Comparison of ENCODE assay signal across 19 cellular contexts in genomic region chr18:79693561-79694205, GRCh38. TPM values are rescaled to one million over a fixed set of nuclear protein-coding genes. Genes with fewer than 3 reads are reported as not detected.
A peak's percentile ranks its signal among the peaks of the same experiment; 100 is the strongest.
DNase-seq lines count a peak whose midpoint lies in the region; ATAC-seq and TF ChIP-seq lines count a peak whose summit lies in the region.
"Had no signal": no experiment of that assay in that cellular context is flagged by ENCODE, and none has a peak within 500 bp of the region (broad histone marks: within the 10 kb centered on the region; RNA-seq: fewer than 3 reads in every experiment).

No MANE protein-coding gene starts in this region.

- H3K9me3 Mint-ChIP-seq in nephron progenitor cell = no peaks in the 10 kb centered on the region
- H3K9me3 Mint-ChIP-seq: activated CD4-positive, alpha-beta memory T cell treated with anti-CD3 and anti-CD28 coated beads, Interleukin-2, amount 10 ng/mL, durations not matched to agents 7 days and 5 days; nephron had no signal

- H3K4me3 Mint-ChIP-seq in nephron progenitor cell = no peak overlapping the region
- H3K4me3 Mint-ChIP-seq: activated CD4-positive, alpha-beta memory T cell treated with anti-CD3 and anti-CD28 coated beads, Interleukin-2, amount 10 ng/mL, durations not matched to agents 7 days and 5 days; nephron had no signal

- no peak overlapping the region for H4K91ac ChIP-seq in trophoblast cell (ENCODE audit: low read depth, low read length)

- H3K4me1 ChIP-seq in HEK293 (ENCODE audit: control insufficient read depth, insufficient read depth, low read length) = 0 out of 2 replicates have a peak, but pooled peaks cover 2% of the 10 kb centered on the region
- peaks cover 0 to 11% (median 0%) of the 10 kb centered on the region in 9 donors for H3K4me1 ChIP-seq in heart right ventricle
- no peaks in the 10 kb centered on the region for H3K4me1 ChIP-seq in trophoblast cell (ENCODE audit: control insufficient read depth in 1 of 2, insufficient read depth in 2 of 2, low read length in 2 of 2)

- H3K36me3 Mint-ChIP-seq in nephron progenitor cell (ENCODE audit: low read depth) = peaks cover 10% of the 10 kb centered on the region

- H3K36me3 ChIP-seq in HEK293 (ENCODE audit: control insufficient read depth in 2 of 2, insufficient read depth in 1 of 2, low read length in 2 of 2) (peaks cover 0 to 21% of the 10 kb centered on the region in 2 experiments; a peak in 1 of 3 replicates), heart right ventricle (peaks cover 0 to 39% (median 16%) of the 10 kb centered on the region in 9 donors), trophoblast cell (ENCODE audit: control insufficient read depth in 1 of 2, insufficient read depth in 2 of 2, low read length in 2 of 2) (peaks cover 31 to 33% of the 10 kb centered on the region in 2 experiments)

- POLR2A ChIA-PET in HEK293 (lab: Yijun Ruan, JAX) = interaction anchor here (1.1 kb wide), 1 partner anchor 340 kb away, joined by 3 read pairs; no protein-coding TSS in a partner anchor

- H3K9me3 ChIP-seq in HEK293 (ENCODE audit: control insufficient read depth, insufficient read depth, low read depth, low read length) (no peaks in the 10 kb centered on the region), heart right ventricle (no peaks in the 10 kb centered on the region), trophoblast cell (ENCODE audit: insufficient read depth, low read depth, low read length) (no peaks in the 10 kb centered on the region)
- H3K9me3 ChIP-seq: esophagus muscularis mucosa, stomach had no signal

- H3K14ac ChIP-seq in trophoblast cell (ENCODE audit: low read length) = no peak overlapping the region

- H3K4me2 ChIP-seq in trophoblast cell (ENCODE audit: low read length) = no peak overlapping the region

- peaks cover 47% of the 10 kb centered on the region for H3K4me1 Mint-ChIP-seq in nephron progenitor cell

- H2BK120ac ChIP-seq in trophoblast cell (ENCODE audit: insufficient read depth, low read length, poor library complexity) = no peak overlapping the region

- 71 to 74% methylated on average over 29 to 31 of the region's 31 CpGs for WGBS in heart right ventricle, 2 donors
- no CpG with 5 or more reads among the region's 31 CpGs for WGBS in trophoblast cell (ENCODE audit: extremely low coverage, insufficient coverage, insufficient read length)

- H3K27ac Mint-ChIP-seq in nephron progenitor cell = peak overlapping the region; percentile 79
- H3K27ac Mint-ChIP-seq: activated CD4-positive, alpha-beta memory T cell treated with anti-CD3 and anti-CD28 coated beads, Interleukin-2, amount 10 ng/mL, durations not matched to agents 7 days and 5 days had no signal

- CTCF ChIA-PET in HEK293 (lab: Yijun Ruan, JAX) = no interaction called here

- ATAC-seq in heart right ventricle = peak; percentile 75 to 95 (median 87)
- no peak for ATAC-seq in HG03045 (IDR thresholded peaks at IDR 0.05; ENCODE audit: unreplicated experiment)

- DNase-seq in COR-L47 (lab: John Stamatoyannopoulos, UW) (peak; percentile 30), heart right ventricle (peak; percentile 43 to 67), nephron progenitor cell (no peak), trophoblast cell (no peak), NCI-H128 (lab: John Stamatoyannopoulos, UW; ENCODE audit: unreplicated experiment) (no peak), DMS153 treated with DMSO at 0.1 percent for 48 hours (lab: John Stamatoyannopoulos, UW; ENCODE audit: unreplicated experiment) (no peak)
- DNase-seq: activated CD4-positive, alpha-beta memory T cell treated with anti-CD3 and anti-CD28 coated beads, Interleukin-2, amount 10 ng/mL, durations not matched to agents 7 days and 5 days; DND-41; mesenchymal stem cell; NCI-H2029; NCI-H510A; SHP77 treated with DMSO at 0.1 percent for 48 hours; stomach had no signal

- no peak overlapping the region for H3K4ac ChIP-seq in trophoblast cell (ENCODE audit: low read depth, low read length)

- TF ChIP-seq CTCF in HEK293 (tag by site-specific recombination; IDR thresholded peaks at IDR 0.05) (no peak), heart right ventricle (IDR thresholded peaks at IDR 0.05) (no peak), nephron progenitor cell (IDR thresholded peaks at IDR 0.05) (no peak)

- no peaks in the 10 kb centered on the region for H3K27me3 Mint-ChIP-seq in nephron progenitor cell (ENCODE audit: low read depth, poor library complexity)
- H3K27me3 Mint-ChIP-seq: activated CD4-positive, alpha-beta memory T cell treated with anti-CD3 and anti-CD28 coated beads, Interleukin-2, amount 10 ng/mL, durations not matched to agents 7 days and 5 days had no signal

- no peaks in the 10 kb centered on the region for H3K27me3 ChIP-seq in heart right ventricle
- H3K27me3 ChIP-seq in trophoblast cell (ENCODE audit: insufficient read depth, low read length) = no peaks in the 10 kb centered on the region
- H3K27me3 ChIP-seq: cardiac muscle cell, esophagus muscularis mucosa, stomach had no signal

- no peak overlapping the region for H2BK5ac ChIP-seq in trophoblast cell (ENCODE audit: low read depth, low read length, poor library complexity)

- no peak overlapping the region for H3K23ac ChIP-seq in trophoblast cell (ENCODE audit: low read length)

- H3K79me2 ChIP-seq in trophoblast cell (ENCODE audit: control insufficient read depth, insufficient read depth, low read length, poor library complexity) = peaks cover 10% of the 10 kb centered on the region

- no peak overlapping the region for H3K27ac ChIP-seq in HEK293 (ENCODE audit: extremely low read depth, low read depth, low read length)
- H3K27ac ChIP-seq in heart right ventricle = no peak overlapping the region
- no peak overlapping the region for H3K27ac ChIP-seq in trophoblast cell (ENCODE audit: low read depth, low read length)
- H3K27ac ChIP-seq: cardiac muscle cell, esophagus muscularis mucosa, stomach, VCaP had no signal

- no peak overlapping the region for H2BK12ac ChIP-seq in trophoblast cell (ENCODE audit: low read length)

- H3K4me3 ChIP-seq in HEK293 (ENCODE audit: low read depth, low read length) (no peak overlapping the region), heart right ventricle (no peak overlapping the region), trophoblast cell (ENCODE audit: low read depth, low read length) (no peak overlapping the region)
- H3K4me3 ChIP-seq: cardiac muscle cell, esophagus muscularis mucosa, stomach had no signal

- H3K9ac ChIP-seq in trophoblast cell (ENCODE audit: low read length) = no peak overlapping the region

- no peaks in the 10 kb centered on the region for H3K79me1 ChIP-seq in trophoblast cell (ENCODE audit: low read length)

- H2AFZ ChIP-seq in trophoblast cell (ENCODE audit: insufficient read depth, low read length, poor library complexity) = no peak overlapping the region

- no peak overlapping the region for H2AK5ac ChIP-seq in trophoblast cell (ENCODE audit: low read length)

- no peak overlapping the region for H3K18ac ChIP-seq in trophoblast cell (ENCODE audit: low read length)

- H4K8ac ChIP-seq in trophoblast cell (ENCODE audit: low read depth, low read length) = no peak overlapping the region

- intact Hi-C loops in heart right ventricle (cut with DNase I) = no loop called here

- H4K12ac ChIP-seq in trophoblast cell (ENCODE audit: low read depth, low read length) = no peak overlapping the region

TF ChIP-seq in HEK293, 187 proteins besides CTCF, POLR2A, EP300 and RAD21 (continues in another document):
- TF ChIP-seq ZNF664 (tag by site-specific recombination; IDR thresholded peaks at IDR 0.05) (no peak), ZNF621 (tag by site-specific recombination; IDR thresholded peaks at IDR 0.05) (no peak), ZNF529 (tag by site-specific recombination; IDR thresholded peaks at IDR 0.05; ENCODE audit: insufficient replicate concordance) (no peak), ZNF138 (tag by site-specific recombination; IDR thresholded peaks at IDR 0.05; ENCODE audit: borderline replicate concordance) (no peak), ZNF830 (tag by site-specific recombination; IDR thresholded peaks at IDR 0.05; ENCODE audit: low read depth) (no peak), ZNF571 (tag by site-specific recombination; IDR thresholded peaks at IDR 0.05) (no peak), KLF1 (tag by site-specific recombination; IDR thresholded peaks at IDR 0.05) (peak; percentile 87), ZNF624 (tag by site-specific recombination; IDR thresholded peaks at IDR 0.05) (no peak), KLF9 (tag by site-specific recombination; IDR thresholded peaks at IDR 0.05; ENCODE audit: low read depth) (0 out of 2 replicates have a peak, but pooled peaks have one; percentile 20), ZNF660 (tag by site-specific recombination; IDR thresholded peaks at IDR 0.05) (no peak), ZBTB7A (tag by site-specific recombination; IDR thresholded peaks at IDR 0.05; ENCODE audit: low read depth) (no peak), MZF1 (tag by site-specific recombination; IDR thresholded peaks at IDR 0.05; ENCODE audit: borderline replicate concordance) (no peak), ZNF768 (tag by site-specific recombination; IDR thresholded peaks at IDR 0.05) (no peak), ZNF521 (tag by site-specific recombination; IDR thresholded peaks at IDR 0.05) (no peak), ZBTB21 (tag by site-specific recombination; IDR thresholded peaks at IDR 0.05) (no peak)

RNA-seq across cellular contexts. Expression of gene CTDP1, which starts 14.1 kb away (rescaled TPM):
- total RNA-seq in heart right ventricle = 10 to 100 TPM in 2 of 10 donors, 1 to 10 TPM in 8; 6.8 to 12.5 (median 9.3) TPM
- 1 to 10 TPM; 7.6 to 9.9 TPM for polyA plus RNA-seq in heart right ventricle
- 21.4 and 21.6 TPM in 2 replicates for polyA plus RNA-seq in trophoblast cell (2013)

Comparison
In these comparisons a context has a peak if more than half of its experiments do, and no peak if none do; other contexts are left out.
1. DNase-seq: peak in COR-L47 (single experiment) and heart right ventricle (2 of 2); none in nephron progenitor cell (single experiment), trophoblast cell (0 of 2), NCI-H128 (single experiment) and DMS153 treated with DMSO at 0.1 percent for 48 hours (single experiment).